ENCODE assay signal across 20 cellular contexts in genomic region chr11:76703707-76704106, GRCh38. TPM values are rescaled to one million over a fixed set of nuclear protein-coding genes. Genes with fewer than 3 reads are reported as not detected.
"Had no signal": no experiment of that assay in that cellular context is flagged by ENCODE, and none has a peak within 500 bp of the region (broad histone marks: within the 10 kb centered on the region; RNA-seq: fewer than 3 reads in every experiment).

No MANE protein-coding gene starts in this region.

- DNase-seq: effector memory CD8-positive, alpha-beta T cell; foreskin keratinocyte; head of caudate nucleus; kidney glomerular epithelial cell; naive thymus-derived CD4-positive, alpha-beta T cell; nephron progenitor cell; retina; right lobe of liver; spleen; stimulated activated CD4-positive, alpha-beta T cell treated with anti-CD3 and anti-CD28 coated beads, Interleukin-15, amount 100 ng/mL, for 24 hours; stimulated activated CD4-positive, alpha-beta T cell treated with anti-CD3 and anti-CD28 coated beads, Interleukin-1b, Interleukin-23, amount 100 ng/mL, for 48 hours; stimulated activated CD4-positive, alpha-beta T cell treated with anti-CD3 and anti-CD28 coated beads, Interleukin-4, amount 100 ng/mL, for 4 hours; stimulated activated naive B cell treated with anti-CD40 and anti-IgM and Interleukin-4, amounts not matched to agents 10 μg/mL and 1 μg/mL and 100 μg/mL, for 72 hours; stimulated activated naive CD8-positive, alpha-beta T cell treated with anti-CD3 and anti-CD28 coated beads, Interleukin-15, amount 100 ng/mL, for 72 hours; testis had no signal

- H3K36me3 Mint-ChIP-seq: stimulated activated naive B cell treated with anti-CD40 and anti-IgM and Interleukin-4, amounts not matched to agents 10 μg/mL and 1 μg/mL and 100 μg/mL, for 72 hours had no signal

- H3K36me3 ChIP-seq: neutrophil, right lobe of liver, spleen, tibial nerve had no signal

- H3K9me3 Mint-ChIP-seq: effector memory CD8-positive, alpha-beta T cell had no signal

- H3K9me3 ChIP-seq: neutrophil, psoas muscle, right lobe of liver, testis had no signal

- H3K27ac Mint-ChIP-seq: dendritic cell treated with granulocyte-macrophage colony-stimulating factor and Interleukin-4, amounts not matched to agents 40 ng/mL and 50 ng/mL, for 4 days; naive thymus-derived CD4-positive, alpha-beta T cell; nephron progenitor cell; stimulated activated naive B cell treated with anti-CD40 and anti-IgM and Interleukin-4, amounts not matched to agents 10 μg/mL and 1 μg/mL and 100 μg/mL, for 72 hours; stimulated activated naive CD8-positive, alpha-beta T cell treated with anti-CD3 and anti-CD28 coated beads, Interleukin-15, amount 100 ng/mL, for 72 hours had no signal

- H3K4me3 ChIP-seq: hepatocyte, psoas muscle, right lobe of liver, spleen, testis, tibial nerve had no signal

- H3K27ac ChIP-seq: foreskin keratinocyte, hepatocyte, neutrophil, psoas muscle, right lobe of liver, spleen, testis, tibial nerve had no signal

- H2AFZ ChIP-seq: hepatocyte had no signal

- ATAC-seq: effector memory CD8-positive, alpha-beta T cell; foreskin keratinocyte; naive thymus-derived CD4-positive, alpha-beta T cell; psoas muscle; right lobe of liver; stimulated activated naive B cell treated with anti-CD40 and anti-IgM and Interleukin-4, amounts not matched to agents 10 μg/mL and 1 μg/mL and 100 μg/mL, for 72 hours; stimulated activated naive CD8-positive, alpha-beta T cell treated with anti-CD3 and anti-CD28 coated beads, Interleukin-15, amount 100 ng/mL, for 72 hours had no signal

- H3K4me2 ChIP-seq: hepatocyte had no signal

- H3K27me3 ChIP-seq: hepatocyte, right lobe of liver, testis, tibial nerve had no signal

- H3K79me2 ChIP-seq: hepatocyte had no signal

- H3K4me1 ChIP-seq: foreskin keratinocyte, psoas muscle, right lobe of liver, spleen, testis had no signal

- H3K4me3 Mint-ChIP-seq: dendritic cell treated with granulocyte-macrophage colony-stimulating factor and Interleukin-4, amounts not matched to agents 40 ng/mL and 50 ng/mL, for 4 days; effector memory CD8-positive, alpha-beta T cell; naive thymus-derived CD4-positive, alpha-beta T cell; nephron progenitor cell; stimulated activated naive B cell treated with anti-CD40 and anti-IgM and Interleukin-4, amounts not matched to agents 10 μg/mL and 1 μg/mL and 100 μg/mL, for 72 hours; stimulated activated naive CD8-positive, alpha-beta T cell treated with anti-CD3 and anti-CD28 coated beads, Interleukin-15, amount 100 ng/mL, for 72 hours had no signal

RNA-seq across cellular contexts. Expression of gene LRRC32, which starts 33.2 kb away (rescaled TPM):
- total RNA-seq: foreskin keratinocyte had no signal
- polyA plus RNA-seq: naive thymus-derived CD4-positive, alpha-beta T cell had no signal
